In genomic region chr4:41912546-41912945, GRCh38 we compare ENCODE assay signal across 26 cellular contexts. TPM values are rescaled to one million over a fixed set of nuclear protein-coding genes. Genes with fewer than 3 reads are reported as not detected.
DNase-seq lines count a peak whose midpoint lies in the region; ATAC-seq, FAIRE-seq and TF ChIP-seq lines count a peak whose summit lies in the region.
"Had no signal": no experiment of that assay in that cellular context is flagged by ENCODE, and none has a peak within 500 bp of the region (broad histone marks: within the 10 kb centered on the region; RNA-seq: fewer than 3 reads in every experiment).

No MANE protein-coding gene starts in this region.

- ATAC-seq in effector memory CD8-positive, alpha-beta T cell (replicated peaks): no peak
- ATAC-seq: HepG2 had no signal

- H3K36me3 Mint-ChIP-seq in effector memory CD8-positive, alpha-beta T cell (ENCODE audit: insufficient read depth): peaks cover 2% of the 10 kb centered on the region
- H3K36me3 Mint-ChIP-seq: CD8-positive, alpha-beta memory T cell had no signal

- H3K4me1 ChIP-seq in suprapubic skin: no peaks in the 10 kb centered on the region
- H3K4me1 ChIP-seq: BE2C, Peyer's patch had no signal

- no peak for FAIRE-seq in bronchial epithelial cell (lab: Jason Lieb, UNC)
- FAIRE-seq: GM12892, HepG2 had no signal

- H3K4me1 Mint-ChIP-seq in effector memory CD8-positive, alpha-beta T cell (ENCODE audit: low read depth in 2 of 2): no peaks in the 10 kb centered on the region
- H3K4me1 Mint-ChIP-seq: CD8-positive, alpha-beta memory T cell had no signal

- TF ChIP-seq EP300 in suprapubic skin (IDR thresholded peaks at IDR 0.05): no peak

- DNase-seq in Daoy (ENCODE audit: low read depth) (peak; percentile 35), M059J (ENCODE audit: low read depth) (peak; percentile 31), bronchial epithelial cell (ENCODE audit: low read depth) (peak; percentile 23), iris pigment epithelial cell (ENCODE audit: low read depth) (peak; percentile 40), HuH-7.5 (ENCODE audit: low spot score) (no peak), suprapubic skin (ENCODE audit: low spot score in 2 of 2) (no peak)
- DNase-seq in effector memory CD8-positive, alpha-beta T cell: no peak
- DNase-seq: 8988T; ACHN; BE2C; CD8-positive, alpha-beta memory T cell; DMS 273 treated with DMSO at 0.1 percent for 48 hours; DMS79; KBM-7; MM.1S; NCI-H1694; NCI-H2029 treated with DMSO at 0.1 percent for 48 hours; NCI-H446 treated with DMSO at 0.1 percent for 48 hours; NCI-H526 treated with DMSO at 0.1 percent for 48 hours; Peyer's patch; SIG-M5 had no signal

- peaks cover 7 to 16% of the 10 kb centered on the region in 2 donors for H3K27me3 Mint-ChIP-seq in effector memory CD8-positive, alpha-beta T cell

- no peaks in the 10 kb centered on the region for H3K9me3 Mint-ChIP-seq in effector memory CD8-positive, alpha-beta T cell

- TF ChIP-seq CTCF in bronchial epithelial cell (IDR thresholded peaks at IDR 0.05; ENCODE audit: insufficient read depth, low read length, severe bottlenecking) (no peak), suprapubic skin (IDR thresholded peaks at IDR 0.05) (no peak)

- TF ChIP-seq POLR2A in suprapubic skin (IDR thresholded peaks at IDR 0.05): no peak

- no peaks in the 10 kb centered on the region for H3K9me3 ChIP-seq in suprapubic skin
- H3K9me3 ChIP-seq: BE2C, Peyer's patch had no signal

- H3K4me3 Mint-ChIP-seq in effector memory CD8-positive, alpha-beta T cell: no peak overlapping the region
- H3K4me3 Mint-ChIP-seq: CD14-positive monocyte; CD8-positive, alpha-beta memory T cell had no signal

- H3K36me3 ChIP-seq in bronchial epithelial cell (ENCODE audit: control insufficient read depth, insufficient read depth, low read length) (no peaks in the 10 kb centered on the region), suprapubic skin (no peaks in the 10 kb centered on the region)
- H3K36me3 ChIP-seq: BE2C, Peyer's patch had no signal

- H3K27me3 ChIP-seq in bronchial epithelial cell (ENCODE audit: control insufficient read depth, insufficient read depth, low read length) (no peaks in the 10 kb centered on the region), suprapubic skin (no peaks in the 10 kb centered on the region)
- H3K27me3 ChIP-seq: BE2C, Peyer's patch had no signal

- H3K4me3 ChIP-seq in bronchial epithelial cell (ENCODE audit: low read depth, low read length): no peak overlapping the region
- H3K4me3 ChIP-seq in suprapubic skin: no peak overlapping the region
- H3K4me3 ChIP-seq: Peyer's patch, SK-N-MC had no signal

- WGBS in suprapubic skin: 54% methylated on average over 5 of the region's 5 CpGs

- H3K27ac ChIP-seq in suprapubic skin: no peak overlapping the region
- H3K27ac ChIP-seq: HL-60, Peyer's patch had no signal

- no peak overlapping the region for H3K27ac Mint-ChIP-seq in effector memory CD8-positive, alpha-beta T cell
- H3K27ac Mint-ChIP-seq: CD8-positive, alpha-beta memory T cell had no signal

RNA-seq across cellular contexts. Expression of gene TMEM33, which starts 22.7 kb away (rescaled TPM):
- total RNA-seq in Daoy (2014; rRNA removed; shearing (Covaris generic)): 109 and 127 TPM in 2 replicates
- total RNA-seq in M059J (2014; rRNA removed; shearing (Covaris generic)): 99.4 and 112 TPM in 2 replicates
- total RNA-seq in bronchial epithelial cell (63.5 and 106 TPM in 2 replicates), suprapubic skin (10 to 100 TPM; 46.3 to 58.3 (median 55.1) TPM)

Comparison
In these comparisons a context has a peak if more than half of its experiments do, and no peak if none do; other contexts are left out.
1. DNase-seq: peak in Daoy (single experiment), M059J (single experiment), bronchial epithelial cell (single experiment) and iris pigment epithelial cell (single experiment); none in HuH-7.5 (single experiment), effector memory CD8-positive, alpha-beta T cell (0 of 3) and suprapubic skin (0 of 2).